Comparison of ENCODE assay signal across 17 cellular contexts in genomic region chr19:54192972-54193371, GRCh38. TPM values are rescaled to one million over a fixed set of nuclear protein-coding genes. Genes with fewer than 3 reads are reported as not detected.
A peak's percentile ranks its signal among the peaks of the same experiment; 100 is the strongest.
DNase-seq lines count a peak whose midpoint lies in the region; ATAC-seq and TF ChIP-seq lines count a peak whose summit lies in the region.
"Had no signal": no experiment of that assay in that cellular context is flagged by ENCODE, and none has a peak within 500 bp of the region (broad histone marks: within the 10 kb centered on the region; RNA-seq: fewer than 3 reads in every experiment).

No MANE protein-coding gene starts in this region.

- H3F3A ChIP-seq in MM.1S (ENCODE audit: insufficient read depth, low read length) = no peaks in the 10 kb centered on the region

- no peak for TF ChIP-seq CTCF in DND-41 (IDR thresholded peaks at IDR 0.05; ENCODE audit: borderline replicate concordance, extremely low read depth, low read length, poor library complexity, severe bottlenecking)
- TF ChIP-seq CTCF in mesothelial cell of epicardium (IDR thresholded peaks at IDR 0.05; ENCODE audit: unreplicated experiment) = no peak
- TF ChIP-seq CTCF in MM.1S (IDR thresholded peaks at IDR 0.05; ENCODE audit: low read length) = no peak

- peaks cover 7% of the 10 kb centered on the region for H3K36me3 Mint-ChIP-seq in CD4-positive, CD25-positive, alpha-beta regulatory T cell
- peaks cover 50% of the 10 kb centered on the region for H3K36me3 Mint-ChIP-seq in activated T-helper 17 cell treated with anti-CD3 and anti-CD28 coated beads, Interleukin-2, amount 50 U/mL, for 72 hours (ENCODE audit: low read depth)
- peaks cover 7% of the 10 kb centered on the region for H3K36me3 Mint-ChIP-seq in mesothelial cell of epicardium

- peak overlapping the region; percentile 10; the same call in 1 of the 2 replicates for H3K9ac ChIP-seq in DND-41 (ENCODE audit: low read depth, low read length)
- no peak overlapping the region for H3K9ac ChIP-seq in MM.1S (ENCODE audit: low read length)

- peaks cover 0 to 38% (median 18%) of the 10 kb centered on the region in 4 donors for H3K4me1 Mint-ChIP-seq in CD4-positive, CD25-positive, alpha-beta regulatory T cell
- peaks cover 7% of the 10 kb centered on the region for H3K4me1 Mint-ChIP-seq in activated T-helper 17 cell treated with anti-CD3 and anti-CD28 coated beads, Interleukin-2, amount 50 U/mL, for 72 hours
- peaks cover 20% of the 10 kb centered on the region for H3K4me1 Mint-ChIP-seq in mesothelial cell of epicardium

- peak overlapping the region; percentile 92 to 97 (median 96) for H3K4me3 Mint-ChIP-seq in CD4-positive, CD25-positive, alpha-beta regulatory T cell
- peak overlapping the region; percentile 87 for H3K4me3 Mint-ChIP-seq in activated T-helper 17 cell treated with anti-CD3 and anti-CD28 coated beads, Interleukin-2, amount 50 U/mL, for 72 hours
- H3K4me3 Mint-ChIP-seq in mesothelial cell of epicardium = peak overlapping the region; percentile 51

- H3K79me2 ChIP-seq in DND-41 (ENCODE audit: insufficient read depth, low read length) (peaks cover 27% of the 10 kb centered on the region), MM.1S (ENCODE audit: low read length) (peaks cover 30% of the 10 kb centered on the region)

- no peak overlapping the region for H3K4me3 ChIP-seq in CD4-positive, CD25-positive, alpha-beta regulatory T cell (ENCODE audit: low read depth, low read length)
- H3K4me3 ChIP-seq in DND-41 (ENCODE audit: low read depth in 1 of 2, low read length in 2 of 2) (no peak overlapping the region), MM.1S (ENCODE audit: low read length) (no peak overlapping the region)
- H3K4me3 ChIP-seq: colonic mucosa, thyroid gland had no signal

- peaks cover 23% of the 10 kb centered on the region for H3K4me1 ChIP-seq in CD4-positive, CD25-positive, alpha-beta regulatory T cell (ENCODE audit: control insufficient read depth, insufficient read depth, low read length, poor library complexity, severe bottlenecking)
- H3K4me1 ChIP-seq in DND-41 (ENCODE audit: insufficient read depth, low read length) (peaks cover 29% of the 10 kb centered on the region), MM.1S (ENCODE audit: low read length) (peaks cover 14% of the 10 kb centered on the region)

- H3K27ac ChIP-seq in CD4-positive, CD25-positive, alpha-beta regulatory T cell (ENCODE audit: insufficient read depth, low read length, poor library complexity, severe bottlenecking) = no peak overlapping the region
- H3K27ac ChIP-seq in DND-41 (ENCODE audit: low read length) (no peak overlapping the region), MM.1S (ENCODE audit: low read length) (no peak overlapping the region)
- H3K27ac ChIP-seq: colonic mucosa, thyroid gland had no signal

- peaks cover 14% of the 10 kb centered on the region for H4K20me1 ChIP-seq in DND-41 (ENCODE audit: insufficient read depth, low read length)
- H4K20me1 ChIP-seq in MM.1S (ENCODE audit: insufficient read depth, low read length) = no peaks in the 10 kb centered on the region

- H3K9me2 ChIP-seq in MM.1S (replicated peaks; ENCODE audit: insufficient read depth, low read length) = no peaks in the 10 kb centered on the region

- no peaks in the 10 kb centered on the region for H3K9me3 ChIP-seq in CD4-positive, CD25-positive, alpha-beta regulatory T cell (ENCODE audit: control insufficient read depth in 2 of 2, low read length in 2 of 2)
- H3K9me3 ChIP-seq in DND-41 (ENCODE audit: insufficient read depth, low read length, severe bottlenecking) = no peaks in the 10 kb centered on the region
- H3K9me3 ChIP-seq in MM.1S (replicated peaks; ENCODE audit: insufficient read depth, low read length) = no peaks in the 10 kb centered on the region
- H3K9me3 ChIP-seq: colonic mucosa, thyroid gland had no signal

- no peaks in the 10 kb centered on the region for H3K9me3 Mint-ChIP-seq in CD4-positive, CD25-positive, alpha-beta regulatory T cell
- H3K9me3 Mint-ChIP-seq in activated T-helper 17 cell treated with anti-CD3 and anti-CD28 coated beads, Interleukin-2, amount 50 U/mL, for 72 hours = no peaks in the 10 kb centered on the region
- no peaks in the 10 kb centered on the region for H3K9me3 Mint-ChIP-seq in mesothelial cell of epicardium

- H3K4me2 ChIP-seq in DND-41 (ENCODE audit: insufficient read depth, low read length) = no peak overlapping the region
- no peak overlapping the region for H3K4me2 ChIP-seq in MM.1S (ENCODE audit: low read depth, low read length)

- no peaks in the 10 kb centered on the region for H3K27me3 Mint-ChIP-seq in CD4-positive, CD25-positive, alpha-beta regulatory T cell
- H3K27me3 Mint-ChIP-seq in activated T-helper 17 cell treated with anti-CD3 and anti-CD28 coated beads, Interleukin-2, amount 50 U/mL, for 72 hours = no peaks in the 10 kb centered on the region
- H3K27me3 Mint-ChIP-seq in mesothelial cell of epicardium (ENCODE audit: low read depth) = no peaks in the 10 kb centered on the region

- no peaks in the 10 kb centered on the region for H3K27me3 ChIP-seq in CD4-positive, CD25-positive, alpha-beta regulatory T cell (ENCODE audit: control insufficient read depth, insufficient read depth, low read length)
- no peaks in the 10 kb centered on the region for H3K27me3 ChIP-seq in DND-41 (ENCODE audit: insufficient read depth, low read length, poor library complexity)
- no peaks in the 10 kb centered on the region for H3K27me3 ChIP-seq in MM.1S (replicated peaks; ENCODE audit: insufficient read depth, low read length)
- H3K27me3 ChIP-seq: colonic mucosa, thyroid gland had no signal

- H2AFZ ChIP-seq in DND-41 (ENCODE audit: low read depth, low read length) (no peak overlapping the region), MM.1S (ENCODE audit: low read length) (no peak overlapping the region)

- peaks cover 7% of the 10 kb centered on the region for H3K36me3 ChIP-seq in CD4-positive, CD25-positive, alpha-beta regulatory T cell (ENCODE audit: control insufficient read depth, insufficient read depth, low read length)
- peaks cover 15% of the 10 kb centered on the region for H3K36me3 ChIP-seq in DND-41 (ENCODE audit: insufficient read depth, low read length)
- H3K36me3 ChIP-seq in MM.1S (replicated peaks; ENCODE audit: insufficient read depth, low read length) = no peaks in the 10 kb centered on the region
- H3K36me3 ChIP-seq: colonic mucosa had no signal

- no peak for DNase-seq in CD4-positive, CD25-positive, alpha-beta regulatory T cell
- DNase-seq in DND-41 (no peak), mesothelial cell of epicardium (ENCODE audit: low spot score in 2 of 2, unreplicated experiment in 2 of 2) (no peak), MM.1S (no peak), SKM-1 (lab: John Stamatoyannopoulos, UW; ENCODE audit: unreplicated experiment) (no peak)
- DNase-seq: activated CD8-positive, alpha-beta memory T cell treated with anti-CD3 and anti-CD28 coated beads for 24 hours; colonic mucosa; head of caudate nucleus; NCI-H2029; stimulated activated CD4-positive, alpha-beta T cell treated with anti-CD3 and anti-CD28 coated beads, Interleukin-1b, Interleukin-23, amount 100 ng/mL, for 48 hours; T1000; thyroid gland had no signal

- ATAC-seq in CD4-positive, CD25-positive, alpha-beta regulatory T cell (ENCODE audit: low read depth in 2 of 2) = no peak
- ATAC-seq in DND-41 (ENCODE audit: insufficient read depth, low read depth) (no peak), GM21367 (IDR thresholded peaks at IDR 0.05; ENCODE audit: unreplicated experiment) (no peak), GM19328 (IDR thresholded peaks at IDR 0.05; ENCODE audit: unreplicated experiment) (no peak)
- ATAC-seq in activated T-helper 17 cell treated with anti-CD3 and anti-CD28 coated beads, Interleukin-2, amount 50 U/mL, for 72 hours (replicated peaks) = no peak

- H3K27ac Mint-ChIP-seq in CD4-positive, CD25-positive, alpha-beta regulatory T cell = peak overlapping the region; percentile 47 to 74 (median 51)
- H3K27ac Mint-ChIP-seq in activated T-helper 17 cell treated with anti-CD3 and anti-CD28 coated beads, Interleukin-2, amount 50 U/mL, for 72 hours = no peak overlapping the region
- peak overlapping the region; percentile 75 for H3K27ac Mint-ChIP-seq in mesothelial cell of epicardium

RNA-seq across cellular contexts. Expression of gene TSEN34, which starts 1.9 kb away (rescaled TPM):
- total RNA-seq in CD4-positive, CD25-positive, alpha-beta regulatory T cell = 10.1 TPM
- 10 to 100 TPM; 36.6 to 55.5 (median 49.7) TPM for polyA plus RNA-seq in CD4-positive, CD25-positive, alpha-beta regulatory T cell
- total RNA-seq in activated T-helper 17 cell treated with anti-CD3 and anti-CD28 coated beads, Interleukin-2, amount 50 U/mL, for 72 hours = 10 to 100 TPM; 14.3 to 16.7 TPM
- total RNA-seq in mesothelial cell of epicardium = 43.9 to 50.1 TPM (median 47.5 TPM) in 3 replicates

RNA-seq across cellular contexts. Expression of gene MBOAT7, which starts 3.6 kb away (rescaled TPM):
- 25.8 TPM for total RNA-seq in CD4-positive, CD25-positive, alpha-beta regulatory T cell
- polyA plus RNA-seq in CD4-positive, CD25-positive, alpha-beta regulatory T cell = 10 to 100 TPM; 10.8 to 17.2 (median 15.0) TPM
- total RNA-seq in activated T-helper 17 cell treated with anti-CD3 and anti-CD28 coated beads, Interleukin-2, amount 50 U/mL, for 72 hours = 10 to 100 TPM; 58.6 to 65.9 TPM
- 102 to 113 TPM (median 110 TPM) in 3 replicates for total RNA-seq in mesothelial cell of epicardium

RNA-seq across cellular contexts. Expression of gene RPS9, which starts 7.7 kb away (rescaled TPM):
- total RNA-seq in CD4-positive, CD25-positive, alpha-beta regulatory T cell = 1,161 TPM
- polyA plus RNA-seq in CD4-positive, CD25-positive, alpha-beta regulatory T cell = 1,000 to 10,000 TPM in 2 of 4 donors, 100 to 1,000 TPM in 2; 756 to 1,075 (median 892) TPM
- 1,000 to 10,000 TPM; 1,453 to 1,547 TPM for total RNA-seq in activated T-helper 17 cell treated with anti-CD3 and anti-CD28 coated beads, Interleukin-2, amount 50 U/mL, for 72 hours
- 1,211 to 1,274 TPM (median 1,263 TPM) in 3 replicates for total RNA-seq in mesothelial cell of epicardium

RNA-seq across cellular contexts. Expression of gene TMC4, which starts 20.0 kb away (rescaled TPM):
- 1.1 TPM for total RNA-seq in CD4-positive, CD25-positive, alpha-beta regulatory T cell
- polyA plus RNA-seq in CD4-positive, CD25-positive, alpha-beta regulatory T cell = under 1 TPM in 3 of 4 donors, not detected in 1; 0.42 to 0.60 (median 0.49) TPM
- 1 to 10 TPM; 1.0 to 1.1 TPM for total RNA-seq in activated T-helper 17 cell treated with anti-CD3 and anti-CD28 coated beads, Interleukin-2, amount 50 U/mL, for 72 hours
- total RNA-seq in mesothelial cell of epicardium = 57.6 to 69.5 TPM (median 63.5 TPM) in 3 replicates

RNA-seq across cellular contexts. Expression of gene LILRB3, which starts 29.8 kb away (rescaled TPM):
- 4.1 TPM for total RNA-seq in CD4-positive, CD25-positive, alpha-beta regulatory T cell
- polyA plus RNA-seq in CD4-positive, CD25-positive, alpha-beta regulatory T cell = under 1 TPM in 3 of 4 donors, not detected in 1; 0.07 to 0.65 (median 0.17) TPM
- total RNA-seq in activated T-helper 17 cell treated with anti-CD3 and anti-CD28 coated beads, Interleukin-2, amount 50 U/mL, for 72 hours = 1 to 10 TPM in 1 of 2 donors, under 1 TPM in 1; 0.85 to 1.8 TPM
- not detected in 3 replicates for total RNA-seq in mesothelial cell of epicardium
- total RNA-seq: renal cortical epithelial cell had no signal
- polyA plus RNA-seq: BJ had no signal
